In genomic region chrX:17580529-17581155, GRCh38 we compare ENCODE assay signal across 13 cellular contexts.
DNase-seq lines count a peak whose midpoint lies in the region; ATAC-seq, FAIRE-seq and TF ChIP-seq lines count a peak whose summit lies in the region.
"Had no signal": no experiment of that assay in that cellular context is flagged by ENCODE, and none has a peak within 500 bp of the region (broad histone marks: within the 10 kb centered on the region; RNA-seq: fewer than 3 reads in every experiment).

No MANE protein-coding gene starts in this region.

- no peak overlapping the region for H3K27ac Mint-ChIP-seq in mesothelial cell of epicardium
- H3K27ac Mint-ChIP-seq: T-helper 1 cell treated with Interleukin-12 subunit alpha and Interleukin-12 subunit beta and Interleukin-4 antibody, amounts not matched to agents 30 μg/mL and 1 μg/mL, for 36 hours had no signal

- TF ChIP-seq EP300 in A549 (IDR thresholded peaks at IDR 0.05) = no peak

- POLR2A ChIA-PET in A549 (lab: Yijun Ruan, JAX) = no interaction called here

- peak overlapping the region; percentile 38; the same call in 1 of the 3 replicates for H3K4me2 ChIP-seq in A549

- no peak overlapping the region for H3K4me3 Mint-ChIP-seq in mesothelial cell of epicardium
- H3K4me3 Mint-ChIP-seq: T-helper 1 cell treated with Interleukin-12 subunit alpha and Interleukin-12 subunit beta and Interleukin-4 antibody, amounts not matched to agents 30 μg/mL and 1 μg/mL, for 36 hours had no signal

- WGBS in A549 (ENCODE audit: missing lambda C conversion rate) = 56% methylated on average over 7 of the region's 7 CpGs

- FAIRE-seq in A549 (lab: Jason Lieb, UNC) = peak; percentile 96

- H3K27me3 Mint-ChIP-seq in mesothelial cell of epicardium (ENCODE audit: low read depth) = peaks cover 12% of the 10 kb centered on the region

- no peaks in the 10 kb centered on the region for H3K36me3 Mint-ChIP-seq in mesothelial cell of epicardium

- H3K9me3 Mint-ChIP-seq in mesothelial cell of epicardium = no peaks in the 10 kb centered on the region
- H3K9me3 Mint-ChIP-seq: T-helper 1 cell treated with Interleukin-12 subunit alpha and Interleukin-12 subunit beta and Interleukin-4 antibody, amounts not matched to agents 30 μg/mL and 1 μg/mL, for 36 hours had no signal

- TF ChIP-seq POLR2A in A549 (IDR thresholded peaks at IDR 0.05; ENCODE audit: low read length) = no peak

- peak overlapping the region in 1 of 2 experiments; percentile 42; a peak in 3 of 6 replicates for H3K27ac ChIP-seq in A549
- H3K27ac ChIP-seq in muscle layer of duodenum (ENCODE audit: low read length) = peak overlapping the region; percentile 39

- ATAC-seq in A549 = no peak
- ATAC-seq in GM21367 (IDR thresholded peaks at IDR 0.05; ENCODE audit: unreplicated experiment) = no peak

- H3K4me1 ChIP-seq in A549 (peaks cover 47% of the 10 kb centered on the region), muscle layer of duodenum (ENCODE audit: control insufficient read depth in 1 of 2, insufficient read depth in 2 of 2, low read length in 2 of 2) (peaks cover 8 to 21% of the 10 kb centered on the region in 2 donors)

- no peaks in the 10 kb centered on the region for H3K36me3 ChIP-seq in muscle layer of duodenum (ENCODE audit: control insufficient read depth in 1 of 2, insufficient read depth in 2 of 2, low read length in 2 of 2)

- peaks cover 29% of the 10 kb centered on the region for H3K4me1 Mint-ChIP-seq in mesothelial cell of epicardium

- no peaks in the 10 kb centered on the region for H3K9me3 ChIP-seq in A549
- H3K9me3 ChIP-seq in muscle layer of duodenum (ENCODE audit: control insufficient read depth in 1 of 2, low read length in 2 of 2) = no peaks in the 10 kb centered on the region

- CTCF ChIA-PET in A549 (lab: Yijun Ruan, JAX) = interaction anchor here (1.5 kb wide), 1 partner anchor 10 kb away, joined by 5 read pairs; no protein-coding TSS in a partner anchor

- DNase-seq in A549 (ENCODE audit: low read depth in 1 of 2, low spot score in 1 of 2) (no peak), M059J (ENCODE audit: low read depth) (peak; percentile 64), fibroblast of pulmonary artery (ENCODE audit: low read depth) (peak; percentile 80), mesothelial cell of epicardium (ENCODE audit: low spot score in 2 of 2, unreplicated experiment in 2 of 2) (no peak), NCI-H146 treated with DMSO at 0.1 percent for 48 hours (lab: John Stamatoyannopoulos, UW; ENCODE audit: unreplicated experiment) (no peak), NCI-H187 treated with DMSO at 0.1 percent for 48 hours (lab: John Stamatoyannopoulos, UW) (no peak)
- DNase-seq: effector memory CD4-positive, alpha-beta T cell; GF-D8; NCI-H1436; stimulated activated CD4-positive, alpha-beta T cell treated with anti-CD3 and anti-CD28 coated beads, Interleukin-4, amount 100 ng/mL, for 1 hour had no signal

- no peak for TF ChIP-seq RAD21 in A549 (conservative IDR thresholded peaks at IDR 0.05 in 1 of 2, IDR thresholded peaks at IDR 0.05 in 1 of 2)

- H3K4me3 ChIP-seq in A549 (no peak overlapping the region), fibroblast of pulmonary artery (replicated peaks; ENCODE audit: low read depth, low read length) (no peak overlapping the region), muscle layer of duodenum (ENCODE audit: low read depth in 1 of 2, low read length in 2 of 2) (no peak overlapping the region)

- TF ChIP-seq CTCF in A549 (IDR thresholded peaks at IDR 0.05) = no peak
- no peak for TF ChIP-seq CTCF in fibroblast of pulmonary artery (IDR thresholded peaks at IDR 0.05; ENCODE audit: low read length, missing control alignments)
- TF ChIP-seq CTCF in mesothelial cell of epicardium (IDR thresholded peaks at IDR 0.05; ENCODE audit: unreplicated experiment) = no peak

- H3K27me3 ChIP-seq in muscle layer of duodenum (ENCODE audit: low read depth, low read length) = no peaks in the 10 kb centered on the region

TF ChIP-seq in A549, 52 proteins besides CTCF, POLR2A, EP300 and RAD21:
- TF ChIP-seq ZNF302 (CRISPR knock-in tag; IDR thresholded peaks at IDR 0.05) = no peak
- no peak for TF ChIP-seq CBX8 (IDR thresholded peaks at IDR 0.05)
- no peak for TF ChIP-seq ZSCAN20 (CRISPR knock-in tag; IDR thresholded peaks at IDR 0.05)

Comparison
In these comparisons a context has a peak if more than half of its experiments do, and no peak if none do; other contexts are left out.
1. DNase-seq: peak in M059J (single experiment) and fibroblast of pulmonary artery (single experiment); none in A549 (0 of 2), mesothelial cell of epicardium (0 of 2), NCI-H146 treated with DMSO at 0.1 percent for 48 hours (single experiment) and NCI-H187 treated with DMSO at 0.1 percent for 48 hours (single experiment).